ENCODE assay signal across 17 cellular contexts in the genomic region with DNA sequence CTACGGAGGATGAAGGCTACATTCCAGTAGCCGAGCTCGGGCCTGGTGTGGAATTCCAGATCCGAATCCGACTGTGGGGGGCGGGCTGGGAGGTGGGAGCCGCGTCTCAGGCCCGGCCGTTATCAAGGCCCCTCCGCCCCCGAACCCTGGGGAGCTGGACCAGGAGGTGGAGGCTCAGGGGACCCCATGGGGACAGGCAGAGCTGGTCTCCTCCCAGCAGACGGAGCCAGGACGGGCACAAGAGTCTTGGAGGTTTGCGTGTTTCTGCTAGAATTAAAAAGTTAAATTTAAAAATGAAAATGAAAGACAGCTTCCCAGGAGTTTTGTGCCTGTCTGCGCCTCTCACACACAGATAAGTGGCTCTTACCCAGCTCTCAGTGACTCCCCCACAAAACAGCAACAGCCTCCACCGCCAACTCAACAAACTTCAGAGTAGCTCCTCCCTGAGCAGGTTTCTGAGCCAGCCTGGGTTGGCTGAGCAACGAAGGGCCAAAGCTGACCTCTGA. TPM values are rescaled to one million over a fixed set of nuclear protein-coding genes. Genes with fewer than 3 reads are reported as not detected.
DNase-seq lines count a peak whose midpoint lies in the region; ATAC-seq and TF ChIP-seq lines count a peak whose summit lies in the region.
"Had no signal": no experiment of that assay in that cellular context is flagged by ENCODE, and none has a peak within 500 bp of the region (broad histone marks: within the 10 kb centered on the region; RNA-seq: fewer than 3 reads in every experiment).

No MANE protein-coding gene starts in this region.

- no peaks in the 10 kb centered on the region for H3K4me1 ChIP-seq in gastrocnemius medialis
- H3K4me1 ChIP-seq: colonic mucosa had no signal

- H3K4me3 ChIP-seq in cardiac fibroblast (replicated peaks in 1 of 2; ENCODE audit: low read depth in 2 of 2, low read length in 2 of 2) (peak overlapping the region in 1 of 2 donors; percentile 16), gastrocnemius medialis (no peak overlapping the region)
- H3K4me3 ChIP-seq: colonic mucosa, hepatocyte had no signal

- H3K4me3 Mint-ChIP-seq in stimulated activated naive CD8-positive, alpha-beta T cell treated with anti-CD3 and anti-CD28 coated beads, Interleukin-15, amount 100 ng/mL, for 72 hours, result peak overlapping the region; percentile 64 to 83

- no peaks in the 10 kb centered on the region for H3K9me3 ChIP-seq in gastrocnemius medialis
- H3K9me3 ChIP-seq: colonic mucosa had no signal

- no peaks in the 10 kb centered on the region for H3K9me3 Mint-ChIP-seq in stimulated activated naive CD8-positive, alpha-beta T cell treated with anti-CD3 and anti-CD28 coated beads, Interleukin-15, amount 100 ng/mL, for 72 hours

- intact Hi-C loops in gastrocnemius medialis (cut with DNase I; ENCODE audit: low total_unique reads), result no loop called here

- peaks cover 76% of the 10 kb centered on the region for H3K27me3 Mint-ChIP-seq in stimulated activated naive CD8-positive, alpha-beta T cell treated with anti-CD3 and anti-CD28 coated beads, Interleukin-15, amount 100 ng/mL, for 72 hours

- H3K36me3 ChIP-seq in gastrocnemius medialis, result no peaks in the 10 kb centered on the region
- H3K36me3 ChIP-seq: colonic mucosa had no signal

- in situ Hi-C loops in gastrocnemius medialis (cut with MboI; ENCODE audit: low sequenced_read_pairs in 4 of 4), result no loop called here

- peaks cover 34% of the 10 kb centered on the region for H3K4me1 Mint-ChIP-seq in stimulated activated naive CD8-positive, alpha-beta T cell treated with anti-CD3 and anti-CD28 coated beads, Interleukin-15, amount 100 ng/mL, for 72 hours

- TF ChIP-seq CTCF in cardiac fibroblast (IDR thresholded peaks at IDR 0.05; ENCODE audit: low read depth, low read length) (no peak), gastrocnemius medialis (IDR thresholded peaks at IDR 0.05 in 4 of 5, conservative IDR thresholded peaks at IDR 0.05 in 1 of 5) (no peak)

- no peak for DNase-seq in stimulated activated naive CD8-positive, alpha-beta T cell treated with anti-CD3 and anti-CD28 coated beads, Interleukin-15, amount 100 ng/mL, for 72 hours
- DNase-seq in stimulated activated naive CD8-positive, alpha-beta T cell treated with anti-CD3 and anti-CD28 coated beads, Interleukin-15, Interleukin-2, amounts not matched to agents 100 U/mL and 50 U/mL, for 24 hours, result no peak
- DNase-seq in cardiac fibroblast (ENCODE audit: low read depth in 2 of 2), result peak; percentile 25 to 64
- DNase-seq in midbrain (lab: John Stamatoyannopoulos, UW), result peak; percentile 20
- no peak for DNase-seq in cerebellar cortex (ENCODE audit: low spot score)
- no peak for DNase-seq in inferior parietal cortex (ENCODE audit: extremely low spot score)
- no peak for DNase-seq in left lobe of liver (ENCODE audit: low spot score)
- DNase-seq in gastrocnemius medialis, result no peak
- DNase-seq: activated T-cell treated with anti-CD3 and anti-CD28 coated beads, Interleukin-2, amount 50 U/mL, for 48 hours; colonic mucosa; NCI-H187; stimulated activated CD4-positive, alpha-beta T cell treated with anti-CD3 and anti-CD28 coated beads, Interleukin-4, amount 100 ng/mL, for 1 hour had no signal

- peak overlapping the region; percentile 48 to 57 for H3K27ac Mint-ChIP-seq in stimulated activated naive CD8-positive, alpha-beta T cell treated with anti-CD3 and anti-CD28 coated beads, Interleukin-15, amount 100 ng/mL, for 72 hours

- ATAC-seq in stimulated activated naive CD8-positive, alpha-beta T cell treated with anti-CD3 and anti-CD28 coated beads, Interleukin-15, amount 100 ng/mL, for 72 hours, result no peak
- ATAC-seq in stimulated activated naive CD8-positive, alpha-beta T cell treated with anti-CD3 and anti-CD28 coated beads, Interleukin-15, Interleukin-2, amounts not matched to agents 100 U/mL and 50 U/mL, for 24 hours, result no peak
- ATAC-seq in left lobe of liver, result no peak
- no peak for ATAC-seq in gastrocnemius medialis
- ATAC-seq: Panc1 had no signal

- H3K27me3 ChIP-seq in gastrocnemius medialis, result peaks cover 38 to 69% (median 47%) of the 10 kb centered on the region in 3 donors

- no peak for TF ChIP-seq POLR2A in gastrocnemius medialis (IDR thresholded peaks at IDR 0.05)

- H3K27ac ChIP-seq in gastrocnemius medialis, result no peak overlapping the region
- H3K27ac ChIP-seq: colonic mucosa, hepatocyte, HL-60 had no signal

RNA-seq across cellular contexts. Expression of a gene that starts 5.1 kb away (rescaled TPM):
- not detected for total RNA-seq in left lobe of liver
- total RNA-seq in gastrocnemius medialis, result not detected
- total RNA-seq: colonic mucosa, hepatocyte, LHCN-M2, liver had no signal

RNA-seq across cellular contexts. Expression of a gene that starts 12.7 kb away (rescaled TPM):
- total RNA-seq in left lobe of liver, result 0.15 TPM
- 1 to 10 TPM in 1 of 4 donors, under 1 TPM in 3; 0.13 to 1.3 (median 0.34) TPM for total RNA-seq in gastrocnemius medialis
- total RNA-seq: hepatocyte, LHCN-M2 had no signal

RNA-seq across cellular contexts. Expression of a gene that starts 51.8 kb away (rescaled TPM):
- 7.4 TPM for total RNA-seq in left lobe of liver
- total RNA-seq in gastrocnemius medialis, result 1 to 10 TPM in 3 of 4 donors, under 1 TPM in 1; 0.90 to 2.1 (median 1.2) TPM

Comparison
In these comparisons a context has a peak if more than half of its experiments do, and no peak if none do; other contexts are left out.
1. DNase-seq: peak in cardiac fibroblast (2 of 2) and midbrain (single experiment); none in stimulated activated naive CD8-positive, alpha-beta T cell treated with anti-CD3 and anti-CD28 coated beads, Interleukin-15, amount 100 ng/mL, for 72 hours (0 of 2), stimulated activated naive CD8-positive, alpha-beta T cell treated with anti-CD3 and anti-CD28 coated beads, Interleukin-15, Interleukin-2, amounts not matched to agents 100 U/mL and 50 U/mL, for 24 hours (single experiment), cerebellar cortex (single experiment), inferior parietal cortex (single experiment), left lobe of liver (single experiment) and gastrocnemius medialis (0 of 2).